Comparison of ENCODE assay signal across 17 cellular contexts in genomic region chr4:155007660-155008176, GRCh38.
A peak's percentile ranks its signal among the peaks of the same experiment; 100 is the strongest.
DNase-seq lines count a peak whose midpoint lies in the region; ATAC-seq and TF ChIP-seq lines count a peak whose summit lies in the region.
"Had no signal": no experiment of that assay in that cellular context is flagged by ENCODE, and none has a peak within 500 bp of the region (broad histone marks: within the 10 kb centered on the region; RNA-seq: fewer than 3 reads in every experiment).

No MANE protein-coding gene starts in this region.

- H3K4me1 ChIP-seq in breast epithelium: no peaks in the 10 kb centered on the region

- H3K27me3 Mint-ChIP-seq in immature natural killer cell (ENCODE audit: low read depth in 3 of 3): peaks cover 0 to 2% (median 2%) of the 10 kb centered on the region in 3 donors
- no peaks in the 10 kb centered on the region for H3K27me3 Mint-ChIP-seq in stimulated activated naive CD8-positive, alpha-beta T cell treated with anti-CD3 and anti-CD28 coated beads, Interleukin-15, amount 100 ng/mL, for 72 hours
- H3K27me3 Mint-ChIP-seq: B cell had no signal

- H3K36me3 ChIP-seq in breast epithelium: no peaks in the 10 kb centered on the region

- no peaks in the 10 kb centered on the region for H3K27me3 ChIP-seq in breast epithelium

- H3K4me1 Mint-ChIP-seq in immature natural killer cell: no peaks in the 10 kb centered on the region
- H3K4me1 Mint-ChIP-seq in stimulated activated naive CD8-positive, alpha-beta T cell treated with anti-CD3 and anti-CD28 coated beads, Interleukin-15, amount 100 ng/mL, for 72 hours: no peaks in the 10 kb centered on the region
- H3K4me1 Mint-ChIP-seq: B cell had no signal

- no peak overlapping the region for H3K4me3 ChIP-seq in fibroblast of pulmonary artery (replicated peaks; ENCODE audit: low read depth, low read length)
- H3K4me3 ChIP-seq in breast epithelium: no peak overlapping the region

- TF ChIP-seq POLR2A in breast epithelium (IDR thresholded peaks at IDR 0.05): no peak

- H3K4me3 Mint-ChIP-seq in immature natural killer cell: no peak overlapping the region
- no peak overlapping the region for H3K4me3 Mint-ChIP-seq in stimulated activated naive CD8-positive, alpha-beta T cell treated with anti-CD3 and anti-CD28 coated beads, Interleukin-15, amount 100 ng/mL, for 72 hours
- H3K4me3 Mint-ChIP-seq: B cell; CD4-positive, alpha-beta T cell had no signal

- peaks cover 0 to 11% (median 2%) of the 10 kb centered on the region in 6 donors for H3K9me3 Mint-ChIP-seq in immature natural killer cell
- H3K9me3 Mint-ChIP-seq in stimulated activated naive CD8-positive, alpha-beta T cell treated with anti-CD3 and anti-CD28 coated beads, Interleukin-15, amount 100 ng/mL, for 72 hours: no peaks in the 10 kb centered on the region
- H3K9me3 Mint-ChIP-seq: CD4-positive, alpha-beta T cell had no signal

- no peak for ATAC-seq in stimulated activated naive CD8-positive, alpha-beta T cell treated with anti-CD3 and anti-CD28 coated beads, Interleukin-15, amount 100 ng/mL, for 72 hours

- H3K36me3 Mint-ChIP-seq in immature natural killer cell: no peaks in the 10 kb centered on the region

- no peak for TF ChIP-seq CTCF in fibroblast of pulmonary artery (IDR thresholded peaks at IDR 0.05; ENCODE audit: low read length, missing control alignments)
- TF ChIP-seq CTCF in breast epithelium (IDR thresholded peaks at IDR 0.05): no peak

- H3K9me3 ChIP-seq in breast epithelium: no peaks in the 10 kb centered on the region

- no peak overlapping the region for H3K27ac Mint-ChIP-seq in immature natural killer cell
- H3K27ac Mint-ChIP-seq in stimulated activated naive CD8-positive, alpha-beta T cell treated with anti-CD3 and anti-CD28 coated beads, Interleukin-15, amount 100 ng/mL, for 72 hours: peak overlapping the region in 1 of 2 donors; percentile 85
- H3K27ac Mint-ChIP-seq: B cell; CD4-positive, alpha-beta T cell had no signal

- DNase-seq in A172 (ENCODE audit: low spot score): peak; percentile 45
- DNase-seq in M059J (ENCODE audit: low read depth): peak; percentile 31
- peak; percentile 25 for DNase-seq in amniotic epithelial cell (ENCODE audit: low read depth)
- DNase-seq in fibroblast of pulmonary artery (ENCODE audit: low read depth): peak; percentile 56
- DNase-seq in immature natural killer cell: no peak
- DNase-seq in breast epithelium (ENCODE audit: low spot score in 2 of 2): no peak
- DNase-seq in posterior cingulate gyrus: no peak
- DNase-seq in stimulated activated naive CD8-positive, alpha-beta T cell treated with anti-CD3 and anti-CD28 coated beads, Interleukin-15, amount 100 ng/mL, for 72 hours: no peak
- DNase-seq: ACHN; CD4-positive, alpha-beta T cell; DMS79 treated with DMSO at 0.1 percent for 48 hours; GDM1; NCI-H1417 treated with DMSO at 0.1 percent for 48 hours; NCI-H2029 treated with DMSO at 0.1 percent for 48 hours; NCI-H524; SIG-M5 had no signal

- intact Hi-C loops in breast epithelium (cut with DNase I; ENCODE audit: low total_unique reads) (no loop called here), posterior cingulate gyrus (cut with DNase I) (no loop called here)

- H3K27ac ChIP-seq in breast epithelium: no peak overlapping the region

Comparison
In these comparisons a context has a peak if more than half of its experiments do, and no peak if none do; other contexts are left out.
1. DNase-seq: peak in A172 (single experiment), M059J (single experiment), amniotic epithelial cell (single experiment) and fibroblast of pulmonary artery (single experiment); none in immature natural killer cell (0 of 3), breast epithelium (0 of 2), posterior cingulate gyrus (0 of 10) and stimulated activated naive CD8-positive, alpha-beta T cell treated with anti-CD3 and anti-CD28 coated beads, Interleukin-15, amount 100 ng/mL, for 72 hours (0 of 2).